12 cellular contexts compared by ENCODE assay signal in the genomic region with DNA sequence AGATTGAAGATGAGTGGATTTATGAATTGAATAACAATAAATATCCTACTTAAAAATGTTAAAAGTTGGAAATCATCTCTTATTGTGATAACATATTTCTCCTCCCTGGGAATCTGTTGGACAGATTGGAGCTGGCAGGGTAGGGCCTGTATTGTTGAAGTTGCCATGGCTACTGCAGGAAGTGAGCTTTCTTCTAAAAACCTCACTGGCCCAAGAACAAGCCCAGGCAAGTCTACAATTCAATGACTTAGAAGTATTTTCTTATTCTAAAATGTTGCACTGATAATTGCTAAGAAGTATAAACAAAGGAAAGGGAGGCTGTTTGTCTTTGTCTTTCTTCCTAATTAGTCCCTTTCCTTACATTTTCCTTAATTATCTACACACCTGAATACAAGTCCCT.
A peak's percentile ranks its signal among the peaks of the same experiment; 100 is the strongest.
DNase-seq lines count a peak whose midpoint lies in the region; FAIRE-seq and TF ChIP-seq lines count a peak whose summit lies in the region.
"Had no signal": no experiment of that assay in that cellular context is flagged by ENCODE, and none has a peak within 500 bp of the region (broad histone marks: within the 10 kb centered on the region; RNA-seq: fewer than 3 reads in every experiment).

No MANE protein-coding gene starts in this region.

- POLR2A ChIA-PET in GM10248 (lab: Yijun Ruan, JAX), result no interaction called here

- no peak for TF ChIP-seq CTCF in kidney epithelial cell (IDR thresholded peaks at IDR 0.05; ENCODE audit: insufficient read depth, low read length, poor library complexity, severe bottlenecking)
- TF ChIP-seq CTCF in GM10248 (IDR thresholded peaks at IDR 0.05; ENCODE audit: control extremely low read depth, extremely low read depth, low read depth, missing control alignments), result no peak

- peak; percentile 73 for DNase-seq in DMS 273 (lab: John Stamatoyannopoulos, UW; ENCODE audit: unreplicated experiment)
- peak; percentile 15 for DNase-seq in HTR-8/SVneo (ENCODE audit: insufficient read length, low spot score)
- peak; percentile 58 for DNase-seq in astrocyte of the hippocampus (ENCODE audit: low read depth, low spot score)
- peak; percentile 18 for DNase-seq in kidney epithelial cell (ENCODE audit: low read depth)
- no peak for DNase-seq in stimulated activated CD4-positive, alpha-beta T cell treated with anti-CD3 and anti-CD28 coated beads, Interleukin-1b, Interleukin-23, amount 100 ng/mL, for 48 hours
- no peak for DNase-seq in GM10248 (ENCODE audit: extremely low spot score)
- no peak for DNase-seq in NCI-H1694 treated with DMSO at 0.1 percent for 48 hours (lab: John Stamatoyannopoulos, UW)
- no peak for DNase-seq in activated T-cell treated with anti-CD3 and anti-CD28 coated beads, Interleukin-2, amount 50 U/mL, for 1 hour
- DNase-seq: activated gamma-delta T cell treated with Interleukin-2 at 50 U/mL for 16 hours, DMS153, NCI-H2081 treated with DMSO at 0.1 percent for 48 hours had no signal

- H3K4me3 ChIP-seq in kidney epithelial cell (ENCODE audit: low read depth, low read length), result no peak overlapping the region

- H3K36me3 ChIP-seq in kidney epithelial cell (ENCODE audit: control insufficient read depth, insufficient read depth, low read length), result no peaks in the 10 kb centered on the region

- H3K27me3 ChIP-seq in kidney epithelial cell (ENCODE audit: control insufficient read depth, insufficient read depth, low read length), result no peaks in the 10 kb centered on the region

- FAIRE-seq in HTR-8/SVneo (lab: Jason Lieb, UNC), result no peak
- FAIRE-seq: endometrium had no signal

- CTCF ChIA-PET in GM10248 (lab: Yijun Ruan, JAX), result no interaction called here

Comparison
In these comparisons a context has a peak if more than half of its experiments do, and no peak if none do; other contexts are left out.
1. DNase-seq: peak in DMS 273 (single experiment), HTR-8/SVneo (single experiment), astrocyte of the hippocampus (single experiment) and kidney epithelial cell (single experiment); none in stimulated activated CD4-positive, alpha-beta T cell treated with anti-CD3 and anti-CD28 coated beads, Interleukin-1b, Interleukin-23, amount 100 ng/mL, for 48 hours (single experiment), GM10248 (single experiment), NCI-H1694 treated with DMSO at 0.1 percent for 48 hours (single experiment) and activated T-cell treated with anti-CD3 and anti-CD28 coated beads, Interleukin-2, amount 50 U/mL, for 1 hour (single experiment).